Comparison of ENCODE assay signal across 8 cellular contexts in the genomic region with DNA sequence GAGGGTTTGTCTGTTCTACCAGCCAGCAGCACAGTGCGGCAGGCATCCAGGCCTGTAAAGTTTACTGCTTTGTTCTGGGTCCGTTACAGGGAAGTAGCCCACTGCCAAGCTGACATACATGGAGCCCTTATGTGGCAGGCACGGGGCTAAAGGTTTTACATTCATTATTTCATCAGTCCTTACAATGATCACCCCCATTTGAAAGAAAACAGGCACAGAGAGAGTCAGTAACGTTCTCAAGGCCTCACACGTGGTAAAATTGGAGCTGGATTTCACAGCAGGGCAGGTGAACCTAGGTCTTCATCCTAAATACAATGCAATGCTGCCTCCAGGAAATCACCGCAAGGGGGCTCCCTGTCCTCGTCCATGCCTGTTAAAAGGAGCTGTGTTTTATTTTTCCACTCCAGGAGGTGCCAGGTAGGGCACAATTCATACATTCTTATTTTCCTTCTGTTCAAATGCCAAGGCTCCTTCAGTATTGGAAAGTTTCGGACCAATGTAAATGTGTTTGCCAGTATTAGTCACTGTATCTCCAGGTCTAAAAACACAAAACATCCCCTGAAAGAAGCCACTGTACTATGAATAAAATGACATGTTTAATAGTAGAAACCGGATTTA.
DNase-seq lines count a peak whose midpoint lies in the region; ATAC-seq, FAIRE-seq and TF ChIP-seq lines count a peak whose summit lies in the region.

No MANE protein-coding gene starts in this region.

- peaks cover 41% of the 10 kb centered on the region for H3K27me3 ChIP-seq in RWPE2 (ENCODE audit: insufficient read depth, poor library complexity, severe bottlenecking)

- FAIRE-seq in A549 (lab: Jason Lieb, UNC) (no peak), HTR-8/SVneo (lab: Jason Lieb, UNC) (no peak)

- no peak overlapping the region for H3K4me2 ChIP-seq in A549

- CTCF ChIA-PET in A549 (lab: Yijun Ruan, JAX), result interaction anchor here (0.6 to 7.8 kb wide), 39 partner anchors 8 to 594 kb away, joined by 3 to 90 read pairs (median 4); no protein-coding TSS in a partner anchor

- no peaks in the 10 kb centered on the region for H3K36me3 ChIP-seq in RWPE2 (ENCODE audit: low read depth)

- POLR2A ChIA-PET in A549 (lab: Yijun Ruan, JAX), result no interaction called here

- TF ChIP-seq EP300 in A549 (IDR thresholded peaks at IDR 0.05), result no peak

- peak; percentile 82 to 86 for TF ChIP-seq RAD21 in A549 (conservative IDR thresholded peaks at IDR 0.05 in 1 of 2, IDR thresholded peaks at IDR 0.05 in 1 of 2)

- DNase-seq in A549 (ENCODE audit: low read depth in 1 of 2, low spot score in 1 of 2) (peak; percentile 17 to 68), HTR-8/SVneo (ENCODE audit: insufficient read length, low spot score) (peak; percentile 66), RWPE2 (ENCODE audit: low spot score) (no peak), cerebellar cortex (ENCODE audit: low spot score) (peak; percentile 35), left lobe of liver (ENCODE audit: low spot score) (peak; percentile 79)
- DNase-seq in stimulated activated CD8-positive, alpha-beta memory T cell treated with anti-CD3 and anti-CD28 coated beads, Interleukin-4, amount 100 ng/mL, for 24 hours (ENCODE audit: low read depth), result peak; percentile 11

- H3K4me3 ChIP-seq in A549 (no peak overlapping the region), RWPE2 (ENCODE audit: severe bottlenecking) (no peak overlapping the region)

- no peak overlapping the region for H3K27ac ChIP-seq in A549
- no peak overlapping the region for H3K27ac ChIP-seq in RWPE2 (ENCODE audit: poor library complexity, severe bottlenecking)

- no peaks in the 10 kb centered on the region for H3K9me3 ChIP-seq in A549
- no peaks in the 10 kb centered on the region for H3K9me3 ChIP-seq in RWPE2 (ENCODE audit: severe bottlenecking)

- no peaks in the 10 kb centered on the region for H3K4me1 ChIP-seq in A549
- no peaks in the 10 kb centered on the region for H3K4me1 ChIP-seq in RWPE2 (ENCODE audit: insufficient read depth, poor library complexity, severe bottlenecking)

- no peak for TF ChIP-seq POLR2A in A549 (IDR thresholded peaks at IDR 0.05; ENCODE audit: low read length)

- peak; percentile 69 for TF ChIP-seq CTCF in A549 (IDR thresholded peaks at IDR 0.05)
- TF ChIP-seq CTCF in GM12874 (IDR thresholded peaks at IDR 0.05; ENCODE audit: insufficient read depth, low read depth, low read length), result peak; percentile 84
- TF ChIP-seq CTCF in RWPE2 (IDR thresholded peaks at IDR 0.05; ENCODE audit: poor library complexity, severe bottlenecking), result peak; percentile 93

- ATAC-seq in A549, result peak; percentile 80 to 85; a peak in 5 of 6 replicates
- peak; percentile 82 for ATAC-seq in RWPE2 (ENCODE audit: low read depth)
- peak; percentile 84 for ATAC-seq in left lobe of liver
- ATAC-seq in GM18870 (IDR thresholded peaks at IDR 0.05; ENCODE audit: unreplicated experiment), result no peak

- WGBS in A549 (ENCODE audit: missing lambda C conversion rate), result 20% methylated on average over 9 of the region's 9 CpGs

TF ChIP-seq in A549, 52 proteins besides CTCF, POLR2A, EP300 and RAD21:
- TF ChIP-seq HEYL (CRISPR knock-in tag; IDR thresholded peaks at IDR 0.05) (no peak), SMC3 (IDR thresholded peaks at IDR 0.05) (peak; percentile 88)
